Comparison of ENCODE assay signal across 25 cellular contexts in the genomic region with DNA sequence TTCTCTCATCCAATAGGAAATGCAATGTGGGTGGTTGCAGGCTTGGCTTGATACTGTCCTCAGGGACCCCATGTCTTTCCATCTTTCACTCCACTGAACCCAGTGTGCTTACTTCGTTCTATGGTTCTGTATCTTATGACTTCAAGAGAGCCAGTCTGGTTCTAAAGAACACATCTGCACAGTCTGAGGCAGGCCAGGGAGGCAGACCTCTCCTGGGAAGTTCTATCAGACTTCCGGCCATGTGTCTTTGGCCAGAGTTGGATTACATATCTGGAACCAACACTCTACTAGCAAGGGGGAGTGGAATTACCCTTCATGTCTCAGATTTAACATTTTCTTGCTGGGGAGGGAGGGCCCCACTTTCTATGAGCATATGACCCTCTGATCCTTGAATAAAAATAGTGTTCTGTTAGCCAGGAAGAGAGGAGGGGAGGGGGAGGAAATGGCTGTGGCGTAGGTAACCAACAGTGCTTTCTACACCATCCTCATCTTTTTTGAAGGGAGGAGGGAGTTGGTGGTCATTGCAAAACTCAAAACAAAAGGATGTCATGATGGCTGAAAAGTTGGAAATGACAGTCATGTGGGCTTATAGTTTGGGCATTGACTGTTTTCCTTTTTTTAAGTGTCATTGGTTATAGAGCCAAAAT.
DNase-seq lines count a peak whose midpoint lies in the region; ATAC-seq and TF ChIP-seq lines count a peak whose summit lies in the region.
"Had no signal": no experiment of that assay in that cellular context is flagged by ENCODE, and none has a peak within 500 bp of the region (broad histone marks: within the 10 kb centered on the region; RNA-seq: fewer than 3 reads in every experiment).

No MANE protein-coding gene starts in this region.

- H3K9me3 Mint-ChIP-seq in activated CD8-positive, alpha-beta memory T cell treated with anti-CD3 and anti-CD28 coated beads, Interleukin-2, amount 10 ng/mL, durations not matched to agents 7 days and 5 days (ENCODE audit: low read depth): no peaks in the 10 kb centered on the region
- peaks cover 0 to 3% (median 0%) of the 10 kb centered on the region in 7 donors for H3K9me3 Mint-ChIP-seq in CD4-positive, CD25-positive, alpha-beta regulatory T cell
- H3K9me3 Mint-ChIP-seq in MCF 10A (ENCODE audit: unreplicated experiment) (no peaks in the 10 kb centered on the region), Calu3 (ENCODE audit: low read depth, unreplicated experiment) (no peaks in the 10 kb centered on the region)

- H3K27ac Mint-ChIP-seq in activated CD8-positive, alpha-beta memory T cell treated with anti-CD3 and anti-CD28 coated beads, Interleukin-2, amount 10 ng/mL, durations not matched to agents 7 days and 5 days: peak overlapping the region; percentile 62
- peak overlapping the region in 2 of 3 donors; percentile 2 to 90 for H3K27ac Mint-ChIP-seq in CD4-positive, CD25-positive, alpha-beta regulatory T cell
- peak overlapping the region; percentile 62 for H3K27ac Mint-ChIP-seq in T-helper 17 cell
- no peak overlapping the region for H3K27ac Mint-ChIP-seq in MCF 10A (ENCODE audit: low read depth, unreplicated experiment)
- H3K27ac Mint-ChIP-seq in Calu3 (ENCODE audit: unreplicated experiment): no peak overlapping the region
- H3K27ac Mint-ChIP-seq: T-helper 1 cell treated with Interleukin-12 subunit alpha and Interleukin-12 subunit beta and Interleukin-4 antibody, amounts not matched to agents 30 μg/mL and 1 μg/mL, for 36 hours had no signal

- no peaks in the 10 kb centered on the region for H3K27me3 Mint-ChIP-seq in activated CD8-positive, alpha-beta memory T cell treated with anti-CD3 and anti-CD28 coated beads, Interleukin-2, amount 10 ng/mL, durations not matched to agents 7 days and 5 days
- peaks cover 4% of the 10 kb centered on the region for H3K27me3 Mint-ChIP-seq in CD4-positive, CD25-positive, alpha-beta regulatory T cell
- H3K27me3 Mint-ChIP-seq in T-helper 17 cell: no peaks in the 10 kb centered on the region
- no peaks in the 10 kb centered on the region for H3K27me3 Mint-ChIP-seq in MCF 10A (ENCODE audit: insufficient read depth, unreplicated experiment)
- no peaks in the 10 kb centered on the region for H3K27me3 Mint-ChIP-seq in Calu3 (ENCODE audit: unreplicated experiment)

- ATAC-seq in activated CD8-positive, alpha-beta memory T cell treated with anti-CD3 and anti-CD28 coated beads, Interleukin-2, amount 10 ng/mL, durations not matched to agents 7 days and 5 days: peak; percentile 82
- ATAC-seq in CD4-positive, CD25-positive, alpha-beta regulatory T cell (ENCODE audit: low read depth in 2 of 2): no peak
- ATAC-seq in T-helper 17 cell: peak; percentile 44
- ATAC-seq: left colon, upper lobe of right lung had no signal

- CTCF ChIA-PET in activated CD8-positive, alpha-beta memory T cell treated with anti-CD3 and anti-CD28 coated beads, Interleukin-2, amount 10 ng/mL, durations not matched to agents 7 days and 5 days (lab: Charles Lee): no interaction called here
- CTCF ChIA-PET in MCF 10A (lab: Yijun Ruan, JAX): no interaction called here
- CTCF ChIA-PET in Calu3 (lab: Charles Lee): no interaction called here

- BruUV-seq in MCF 10A (replicated peaks; lab: Mats Ljungman, UMichigan) (no TSS peak), Calu3 (replicated peaks; lab: Mats Ljungman, UMichigan) (no TSS peak)

- H3K4me1 ChIP-seq in CD4-positive, CD25-positive, alpha-beta regulatory T cell (ENCODE audit: control insufficient read depth, insufficient read depth, low read length, poor library complexity, severe bottlenecking): peaks cover 5% of the 10 kb centered on the region
- H3K4me1 ChIP-seq: colonic mucosa, upper lobe of right lung had no signal

- POLR2A ChIA-PET in MCF 10A (lab: Yijun Ruan, JAX): no interaction called here

- H3K4me3 ChIP-seq in CD4-positive, CD25-positive, alpha-beta regulatory T cell (ENCODE audit: low read depth, low read length): no peak overlapping the region
- no peak overlapping the region for H3K4me3 ChIP-seq in fibroblast of pulmonary artery (replicated peaks; ENCODE audit: low read depth, low read length)
- H3K4me3 ChIP-seq: cardiac muscle cell, colonic mucosa, ovary, SK-N-MC, upper lobe of right lung had no signal

- no peaks in the 10 kb centered on the region for H3K27me3 ChIP-seq in CD4-positive, CD25-positive, alpha-beta regulatory T cell (ENCODE audit: control insufficient read depth, insufficient read depth, low read length)
- H3K27me3 ChIP-seq: cardiac muscle cell, colonic mucosa, ovary, upper lobe of right lung had no signal

- DNase-seq in activated CD8-positive, alpha-beta memory T cell treated with anti-CD3 and anti-CD28 coated beads, Interleukin-2, amount 10 ng/mL, durations not matched to agents 7 days and 5 days: peak; percentile 66
- DNase-seq in activated CD8-positive, alpha-beta memory T cell treated with anti-CD3 and anti-CD28 coated beads for 24 hours: no peak
- peak in 1 of 3 donors; percentile 36 for DNase-seq in CD4-positive, CD25-positive, alpha-beta regulatory T cell
- DNase-seq in T-helper 17 cell (no peak), fibroblast of pulmonary artery (ENCODE audit: low read depth) (peak; percentile 13), MCF 10A (ENCODE audit: unreplicated experiment) (no peak), Calu3 (no peak), NCI-H2196 (lab: John Stamatoyannopoulos, UW; ENCODE audit: unreplicated experiment) (no peak)
- DNase-seq: activated CD8-positive, alpha-beta memory T cell treated with anti-CD3 and anti-CD28 coated beads, Interleukin-2, amount 50 U/mL, for 4 hours; colonic mucosa; effector CD4-positive, alpha-beta T cell; KBM-7; left colon; MM.1S; NCI-H1105 treated with DMSO at 0.1 percent for 48 hours; NCI-H2029; NCI-H524 treated with DMSO at 0.1 percent for 48 hours; OCI-M1; ovary; stimulated activated naive CD4-positive, alpha-beta T cell; upper lobe of right lung had no signal

- peaks cover 4% of the 10 kb centered on the region for H3K36me3 Mint-ChIP-seq in activated CD8-positive, alpha-beta memory T cell treated with anti-CD3 and anti-CD28 coated beads, Interleukin-2, amount 10 ng/mL, durations not matched to agents 7 days and 5 days
- peaks cover 5% of the 10 kb centered on the region for H3K36me3 Mint-ChIP-seq in CD4-positive, CD25-positive, alpha-beta regulatory T cell
- peaks cover 3% of the 10 kb centered on the region for H3K36me3 Mint-ChIP-seq in T-helper 17 cell (ENCODE audit: low read depth)
- H3K36me3 Mint-ChIP-seq in MCF 10A (ENCODE audit: insufficient read depth, unreplicated experiment): no peaks in the 10 kb centered on the region
- H3K36me3 Mint-ChIP-seq in Calu3 (ENCODE audit: insufficient read depth, unreplicated experiment): no peaks in the 10 kb centered on the region

- no peak overlapping the region for H3K27ac ChIP-seq in CD4-positive, CD25-positive, alpha-beta regulatory T cell (ENCODE audit: insufficient read depth, low read length, poor library complexity, severe bottlenecking)
- H3K27ac ChIP-seq: cardiac muscle cell, colonic mucosa, ovary, RWPE1, SK-N-MC, upper lobe of right lung had no signal

- H3K9me3 ChIP-seq in CD4-positive, CD25-positive, alpha-beta regulatory T cell (ENCODE audit: control insufficient read depth in 2 of 2, low read length in 2 of 2): no peaks in the 10 kb centered on the region
- no peaks in the 10 kb centered on the region for H3K9me3 ChIP-seq in T-helper 17 cell (ENCODE audit: control insufficient read depth, low read length, poor library complexity, severe bottlenecking)
- H3K9me3 ChIP-seq: colonic mucosa, ovary, upper lobe of right lung had no signal

- H3K4me1 Mint-ChIP-seq in activated CD8-positive, alpha-beta memory T cell treated with anti-CD3 and anti-CD28 coated beads, Interleukin-2, amount 10 ng/mL, durations not matched to agents 7 days and 5 days: peaks cover 25% of the 10 kb centered on the region
- H3K4me1 Mint-ChIP-seq in CD4-positive, CD25-positive, alpha-beta regulatory T cell: peaks cover 8 to 17% (median 15%) of the 10 kb centered on the region in 4 donors
- H3K4me1 Mint-ChIP-seq in T-helper 17 cell: peaks cover 17% of the 10 kb centered on the region
- no peaks in the 10 kb centered on the region for H3K4me1 Mint-ChIP-seq in MCF 10A (ENCODE audit: insufficient read depth, unreplicated experiment)
- no peaks in the 10 kb centered on the region for H3K4me1 Mint-ChIP-seq in Calu3 (ENCODE audit: low read depth, unreplicated experiment)

- no peaks in the 10 kb centered on the region for H3K36me3 ChIP-seq in CD4-positive, CD25-positive, alpha-beta regulatory T cell (ENCODE audit: control insufficient read depth, insufficient read depth, low read length)
- H3K36me3 ChIP-seq: cardiac muscle cell, colonic mucosa, ovary, upper lobe of right lung had no signal

- TF ChIP-seq CTCF in fibroblast of pulmonary artery (IDR thresholded peaks at IDR 0.05; ENCODE audit: low read length, missing control alignments) (no peak), MCF 10A (IDR thresholded peaks at IDR 0.05; ENCODE audit: unreplicated experiment) (no peak), Calu3 (IDR thresholded peaks at IDR 0.05; ENCODE audit: unreplicated experiment) (no peak)

- no peak overlapping the region for H3K4me3 Mint-ChIP-seq in activated CD8-positive, alpha-beta memory T cell treated with anti-CD3 and anti-CD28 coated beads, Interleukin-2, amount 10 ng/mL, durations not matched to agents 7 days and 5 days
- no peak overlapping the region for H3K4me3 Mint-ChIP-seq in CD4-positive, CD25-positive, alpha-beta regulatory T cell
- no peak overlapping the region for H3K4me3 Mint-ChIP-seq in T-helper 17 cell
- no peak overlapping the region for H3K4me3 Mint-ChIP-seq in MCF 10A (ENCODE audit: unreplicated experiment)
- H3K4me3 Mint-ChIP-seq in Calu3 (ENCODE audit: low read depth, unreplicated experiment): no peak overlapping the region
- H3K4me3 Mint-ChIP-seq: T-helper 1 cell treated with Interleukin-12 subunit alpha and Interleukin-12 subunit beta and Interleukin-4 antibody, amounts not matched to agents 30 μg/mL and 1 μg/mL, for 36 hours had no signal

- intact Hi-C loops in MCF 10A (cut with micrococcal nuclease): no loop called here
- intact Hi-C loops in Calu3 (cut with micrococcal nuclease; ENCODE audit: unreplicated experiment): no loop called here

Comparison
In these comparisons a context has a peak if more than half of its experiments do, and no peak if none do; other contexts are left out.
1. DNase-seq: peak in activated CD8-positive, alpha-beta memory T cell treated with anti-CD3 and anti-CD28 coated beads, Interleukin-2, amount 10 ng/mL, durations not matched to agents 7 days and 5 days (single experiment) and fibroblast of pulmonary artery (single experiment); none in activated CD8-positive, alpha-beta memory T cell treated with anti-CD3 and anti-CD28 coated beads for 24 hours (single experiment), T-helper 17 cell (0 of 3), MCF 10A (single experiment), Calu3 (single experiment) and NCI-H2196 (single experiment).
2. ATAC-seq: peak in activated CD8-positive, alpha-beta memory T cell treated with anti-CD3 and anti-CD28 coated beads, Interleukin-2, amount 10 ng/mL, durations not matched to agents 7 days and 5 days (single experiment) and T-helper 17 cell (single experiment); none in CD4-positive, CD25-positive, alpha-beta regulatory T cell (0 of 2).
3. H3K27ac Mint-ChIP-seq: peak in activated CD8-positive, alpha-beta memory T cell treated with anti-CD3 and anti-CD28 coated beads, Interleukin-2, amount 10 ng/mL, durations not matched to agents 7 days and 5 days (single experiment), CD4-positive, CD25-positive, alpha-beta regulatory T cell (2 of 3) and T-helper 17 cell (single experiment); none in MCF 10A (single experiment) and Calu3 (single experiment).